ENCODE assay signal across 17 cellular contexts in the genomic region with DNA sequence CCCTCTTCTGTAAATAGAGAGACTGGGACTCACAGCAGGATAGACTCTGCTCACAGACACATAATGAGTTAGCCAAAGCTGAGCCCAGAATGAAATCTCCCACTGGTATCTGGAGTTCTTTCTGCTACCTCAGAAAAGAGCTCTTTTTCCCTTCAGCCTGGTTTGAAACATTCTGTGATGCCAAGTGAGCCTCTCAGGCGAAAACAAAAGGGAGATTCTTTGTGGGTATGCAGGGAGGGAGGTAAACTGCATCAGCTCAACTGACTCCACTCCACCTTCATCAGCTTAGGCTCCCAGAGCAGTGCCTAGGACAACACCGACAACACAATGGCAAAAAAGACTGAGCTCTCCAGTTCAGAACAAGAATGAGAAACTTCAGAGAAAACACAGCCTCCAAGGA. TPM values are rescaled to one million over a fixed set of nuclear protein-coding genes. Genes with fewer than 3 reads are reported as not detected.
"Had no signal": no experiment of that assay in that cellular context is flagged by ENCODE, and none has a peak within 500 bp of the region (broad histone marks: within the 10 kb centered on the region; RNA-seq: fewer than 3 reads in every experiment).

No MANE protein-coding gene starts in this region.

- H3K27me3 Mint-ChIP-seq: activated CD8-positive, alpha-beta memory T cell treated with anti-CD3 and anti-CD28 coated beads, Interleukin-2, amount 10 ng/mL, durations not matched to agents 7 days and 5 days; activated T-cell treated with anti-CD3 and anti-CD28 coated beads, Interleukin-2, amount 50 U/mL, for 24 hours; stimulated activated naive CD8-positive, alpha-beta T cell treated with anti-CD3 and anti-CD28 coated beads, Interleukin-15, Interleukin-2, amounts not matched to agents 100 ng/mL and 50 ng/mL, for 24 hours had no signal

- H3K4me3 ChIP-seq: body of pancreas, heart right ventricle, left ventricle myocardium inferior, thyroid gland had no signal

- H3K4me1 ChIP-seq: body of pancreas, parathyroid adenoma had no signal

- H3K4me3 Mint-ChIP-seq: activated CD8-positive, alpha-beta memory T cell treated with anti-CD3 and anti-CD28 coated beads, Interleukin-2, amount 10 ng/mL, durations not matched to agents 7 days and 5 days; activated T-cell treated with anti-CD3 and anti-CD28 coated beads, Interleukin-2, amount 50 U/mL, for 24 hours; stimulated activated naive CD8-positive, alpha-beta T cell treated with anti-CD3 and anti-CD28 coated beads, Interleukin-15, Interleukin-2, amounts not matched to agents 100 ng/mL and 50 ng/mL, for 24 hours had no signal

- ATAC-seq: activated CD4-positive, CD25-positive, alpha-beta regulatory T cell treated with anti-CD3 and anti-CD28 coated beads, Interleukin-2, amount 50 U/mL, for 24 hours; activated CD8-positive, alpha-beta memory T cell treated with anti-CD3 and anti-CD28 coated beads, Interleukin-2, amount 10 ng/mL, durations not matched to agents 7 days and 5 days; body of pancreas; heart right ventricle had no signal

- H3K27ac Mint-ChIP-seq: activated CD8-positive, alpha-beta memory T cell treated with anti-CD3 and anti-CD28 coated beads, Interleukin-2, amount 10 ng/mL, durations not matched to agents 7 days and 5 days; activated T-cell treated with anti-CD3 and anti-CD28 coated beads, Interleukin-2, amount 50 U/mL, for 24 hours; stimulated activated naive CD8-positive, alpha-beta T cell treated with anti-CD3 and anti-CD28 coated beads, Interleukin-15, Interleukin-2, amounts not matched to agents 100 ng/mL and 50 ng/mL, for 24 hours had no signal

- H3K27ac ChIP-seq: body of pancreas, heart right ventricle, left ventricle myocardium inferior, parathyroid adenoma, thyroid gland had no signal

- H3K9me3 ChIP-seq: body of pancreas, heart right ventricle, left ventricle myocardium inferior, thyroid gland had no signal

- H3K36me3 Mint-ChIP-seq: activated CD8-positive, alpha-beta memory T cell treated with anti-CD3 and anti-CD28 coated beads, Interleukin-2, amount 10 ng/mL, durations not matched to agents 7 days and 5 days had no signal

- DNase-seq: activated CD4-positive, alpha-beta T cell treated with anti-CD3 and anti-CD28 coated beads, Interleukin-2, amount 50 U/mL, for 48 hours; activated CD8-positive, alpha-beta memory T cell treated with anti-CD3 and anti-CD28 coated beads, Interleukin-2, amount 10 ng/mL, durations not matched to agents 7 days and 5 days; activated effector memory CD4-positive, alpha-beta T cell treated with anti-CD3 and anti-CD28 coated beads, Interleukin-2, amount 50 U/mL, for 16 hours; activated T-cell treated with anti-CD3 and anti-CD28 coated beads, Interleukin-2, amount 50 U/mL, for 24 hours; body of pancreas; foreskin melanocyte; heart right ventricle; islet precursor cell; left ventricle myocardium inferior; mesendoderm; retina; stimulated activated CD4-positive, alpha-beta T cell treated with anti-CD3 and anti-CD28 coated beads, Interleukin-15, amount 100 ng/mL, for 24 hours; stimulated activated CD4-positive, alpha-beta T cell treated with anti-CD3 and anti-CD28 coated beads, Interleukin-4, amount 100 ng/mL, for 24 hours; thyroid gland had no signal

- H3K79me2 ChIP-seq: parathyroid adenoma had no signal

- H3K27me3 ChIP-seq: body of pancreas, heart right ventricle, thyroid gland had no signal

- H3K9me3 Mint-ChIP-seq: activated T-cell treated with anti-CD3 and anti-CD28 coated beads, Interleukin-2, amount 50 U/mL, for 24 hours; stimulated activated naive CD8-positive, alpha-beta T cell treated with anti-CD3 and anti-CD28 coated beads, Interleukin-15, Interleukin-2, amounts not matched to agents 100 ng/mL and 50 ng/mL, for 24 hours had no signal

- H2AFZ ChIP-seq: parathyroid adenoma had no signal

RNA-seq across cellular contexts. Expression of gene SCUBE2, which starts 55.1 kb away (rescaled TPM):
- total RNA-seq: activated CD8-positive, alpha-beta memory T cell treated with anti-CD3 and anti-CD28 coated beads, Interleukin-2, amount 10 ng/mL, durations not matched to agents 7 days and 5 days had no signal
